Comparison of ENCODE assay signal across 10 cellular contexts in the genomic region with DNA sequence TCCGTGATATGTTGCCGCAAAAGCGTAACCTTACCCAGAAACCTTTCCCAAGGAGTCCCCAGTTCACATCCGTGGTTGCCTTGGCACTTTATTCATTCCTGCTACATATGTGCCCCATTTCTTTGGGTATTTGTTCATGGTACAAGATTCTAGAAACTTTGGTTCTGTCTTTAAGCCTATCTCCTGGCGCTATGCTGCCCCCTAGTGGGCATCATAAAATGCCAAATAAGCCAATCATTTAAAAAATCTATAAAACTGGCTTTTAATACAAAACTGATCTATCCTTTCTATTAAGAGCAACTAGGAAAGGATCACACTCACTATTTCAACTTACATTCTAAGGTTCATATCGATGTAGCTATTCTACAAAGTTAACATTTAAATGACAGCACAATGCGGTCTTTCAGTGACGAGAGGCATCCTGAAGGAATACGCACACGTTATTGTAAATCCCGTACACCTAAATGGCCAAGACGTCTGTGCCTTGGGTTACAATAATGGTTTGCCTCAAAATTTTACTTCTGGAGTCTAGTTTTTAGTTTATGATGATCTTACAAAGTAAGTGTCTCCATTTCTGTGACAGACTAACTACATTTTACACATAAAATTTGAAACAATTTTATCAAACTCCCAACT. TPM values are rescaled to one million over a fixed set of nuclear protein-coding genes. Genes with fewer than 3 reads are reported as not detected.
A peak's percentile ranks its signal among the peaks of the same experiment; 100 is the strongest.
DNase-seq lines count a peak whose midpoint lies in the region; ATAC-seq and TF ChIP-seq lines count a peak whose summit lies in the region.
"Had no signal": no experiment of that assay in that cellular context is flagged by ENCODE, and none has a peak within 500 bp of the region (broad histone marks: within the 10 kb centered on the region; RNA-seq: fewer than 3 reads in every experiment).

No MANE protein-coding gene starts in this region.

- no peak overlapping the region for H3K27ac ChIP-seq in coronary artery
- H3K27ac ChIP-seq: BLaER1 treated with 17β-estradiol and CSF1 and Interleukin-3, amounts not matched to agents 10 nM and 100 nM; epithelial cell of prostate had no signal

- peak; percentile 10 to 61 (median 39) for DNase-seq in NCI-H1417 (lab: John Stamatoyannopoulos, UW)
- DNase-seq in NCI-H1417 treated with DMSO at 0.1 percent for 48 hours (lab: John Stamatoyannopoulos, UW), result no peak
- peak; percentile 34 for DNase-seq in M059J (ENCODE audit: low read depth)
- DNase-seq in activated CD4-positive, CD25-positive, alpha-beta regulatory T cell treated with anti-CD3 and anti-CD28 coated beads, Interleukin-2, amount 50 U/mL, for 16 hours (ENCODE audit: low read depth, low spot score), result peak; percentile 22
- no peak for DNase-seq in coronary artery (ENCODE audit: low spot score)
- DNase-seq in midbrain (lab: John Stamatoyannopoulos, UW), result peak; percentile 57
- peak; percentile 2 to 61 (median 29) for DNase-seq in stimulated activated naive CD4-positive, alpha-beta T cell (lab: John Stamatoyannopoulos, UW)

- no peak overlapping the region for H3K4me3 ChIP-seq in coronary artery
- H3K4me3 ChIP-seq: BLaER1 treated with 17β-estradiol and CSF1 and Interleukin-3, amounts not matched to agents 10 nM and 100 nM had no signal

- ATAC-seq in GM21390 (IDR thresholded peaks at IDR 0.05; ENCODE audit: unreplicated experiment), result no peak

- TF ChIP-seq CTCF in coronary artery (IDR thresholded peaks at IDR 0.05), result peak; percentile 76

RNA-seq across cellular contexts. Expression of gene PIWIL3, which starts 16.2 kb away (rescaled TPM):
- not detected in 2 replicates for total RNA-seq in M059J (2014; rRNA removed; shearing (Covaris generic))

RNA-seq across cellular contexts. Expression of gene SGSM1, which starts 47.7 kb away (rescaled TPM):
- total RNA-seq in M059J (2014; rRNA removed; shearing (Covaris generic)), result not detected in 2 replicates

Comparison
In these comparisons a context has a peak if more than half of its experiments do, and no peak if none do; other contexts are left out.
1. DNase-seq: peak in NCI-H1417 (3 of 3), M059J (single experiment), activated CD4-positive, CD25-positive, alpha-beta regulatory T cell treated with anti-CD3 and anti-CD28 coated beads, Interleukin-2, amount 50 U/mL, for 16 hours (single experiment), midbrain (single experiment) and stimulated activated naive CD4-positive, alpha-beta T cell (6 of 6); none in NCI-H1417 treated with DMSO at 0.1 percent for 48 hours (single experiment) and coronary artery (single experiment).